Comparison of ENCODE assay signal across 28 cellular contexts in the genomic region with DNA sequence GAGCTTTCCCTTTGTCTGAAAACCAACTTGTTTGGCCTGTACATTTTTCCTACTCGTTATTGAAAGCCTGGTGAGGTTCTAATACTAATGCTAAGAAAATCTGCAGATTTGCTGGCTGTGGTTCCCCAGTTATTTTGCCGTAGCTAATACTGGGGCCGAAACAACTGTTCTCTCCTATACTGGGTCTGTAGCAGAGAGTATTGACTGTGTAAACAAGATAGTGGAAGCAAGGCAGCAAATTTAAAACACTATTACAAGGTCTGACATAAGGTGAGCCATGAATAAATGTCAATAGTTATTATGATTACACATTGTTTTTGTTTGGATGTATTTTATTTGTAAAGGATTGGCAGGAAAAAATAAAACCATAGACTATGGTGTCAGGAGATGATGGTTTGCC.
"Had no signal": no experiment of that assay in that cellular context is flagged by ENCODE, and none has a peak within 500 bp of the region (broad histone marks: within the 10 kb centered on the region; RNA-seq: fewer than 3 reads in every experiment).

No MANE protein-coding gene starts in this region.

- H3K4me1 ChIP-seq: colonic mucosa, esophagus muscularis mucosa, esophagus squamous epithelium, foreskin keratinocyte, gastrocnemius medialis, gastroesophageal sphincter, heart left ventricle, heart right ventricle had no signal

- H3K27ac ChIP-seq: colonic mucosa, coronary artery, dorsolateral prefrontal cortex, epithelial cell of prostate, esophagus muscularis mucosa, esophagus squamous epithelium, foreskin keratinocyte, gastrocnemius medialis, gastroesophageal sphincter, heart left ventricle, heart right ventricle had no signal

- H3K36me3 ChIP-seq: colonic mucosa, esophagus muscularis mucosa, esophagus squamous epithelium, gastrocnemius medialis, gastroesophageal sphincter, heart left ventricle, heart right ventricle had no signal

- H3K27me3 ChIP-seq: colonic mucosa, dorsolateral prefrontal cortex, esophagus muscularis mucosa, esophagus squamous epithelium, foreskin keratinocyte, gastrocnemius medialis, gastroesophageal sphincter, heart left ventricle, heart right ventricle had no signal

- FAIRE-seq: colon, endometrium, endothelial cell of umbilical vein, frontal cortex had no signal

- H3K9me3 ChIP-seq: colonic mucosa, esophagus squamous epithelium, gastrocnemius medialis had no signal

- DNase-seq: colonic mucosa; cortex of kidney; dermis blood vessel endothelial cell; dorsolateral prefrontal cortex; effector CD4-positive, alpha-beta T cell; effector CD8-positive, alpha-beta T cell; effector memory CD4-positive, alpha-beta T cell; effector memory CD8-positive, alpha-beta T cell; endodermal cell; erythroblast; esophagus squamous epithelium; foreskin fibroblast; foreskin keratinocyte; foreskin melanocyte; gastrocnemius medialis; glutamatergic neuron; head of caudate nucleus; heart left ventricle; heart right ventricle had no signal

- ATAC-seq: effector memory CD8-positive, alpha-beta T cell; esophagus mucosa; foreskin keratinocyte; gastrocnemius medialis; gastroesophageal sphincter; heart left ventricle; heart right ventricle had no signal

- H3K4me3 ChIP-seq: colonic mucosa, coronary artery, dorsolateral prefrontal cortex, esophagus muscularis mucosa, esophagus squamous epithelium, gastrocnemius medialis, gastroesophageal sphincter, heart left ventricle, heart right ventricle had no signal
